ENCODE assay signal across 12 cellular contexts in the genomic region with DNA sequence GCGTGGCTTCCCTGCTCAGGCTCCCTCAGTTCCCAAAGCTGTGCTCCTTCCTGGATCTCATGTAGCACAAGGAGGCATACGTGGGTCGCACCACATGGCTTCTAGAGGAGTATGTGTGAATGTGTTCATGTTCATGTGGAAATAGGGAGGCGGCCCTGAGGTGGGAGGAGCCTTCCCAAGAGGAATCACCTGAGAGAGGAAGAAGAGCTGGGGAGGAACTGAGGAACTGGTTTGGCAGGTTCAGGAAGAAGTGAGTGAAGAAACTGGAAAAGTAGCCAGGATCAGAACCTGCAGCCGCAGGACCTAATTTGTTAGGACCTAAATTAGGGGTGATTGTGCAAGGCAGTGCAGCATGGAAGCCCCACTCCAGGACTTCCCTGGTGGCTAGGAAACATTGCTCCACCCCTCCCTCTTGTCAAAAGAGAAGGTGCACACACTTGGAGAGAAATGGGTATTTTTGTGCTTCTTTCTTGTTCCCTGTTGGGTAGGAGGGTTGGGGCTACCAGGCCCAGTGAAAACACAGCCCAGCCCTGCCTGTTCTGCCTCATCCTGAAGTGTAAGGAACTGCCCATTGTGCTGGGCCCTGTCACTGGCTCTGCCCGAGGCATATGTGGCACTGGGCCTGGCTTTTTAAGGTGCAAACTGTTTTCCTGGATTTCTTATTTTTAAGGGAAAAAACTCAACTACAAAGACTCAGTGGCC. TPM values are rescaled to one million over a fixed set of nuclear protein-coding genes. Genes with fewer than 3 reads are reported as not detected.
DNase-seq lines count a peak whose midpoint lies in the region; ATAC-seq and TF ChIP-seq lines count a peak whose summit lies in the region.
"Had no signal": no experiment of that assay in that cellular context is flagged by ENCODE, and none has a peak within 500 bp of the region (broad histone marks: within the 10 kb centered on the region; RNA-seq: fewer than 3 reads in every experiment).

No MANE protein-coding gene starts in this region.

- peaks cover 5% of the 10 kb centered on the region for H3K36me3 Mint-ChIP-seq in endodermal cell (ENCODE audit: low read depth)
- peaks cover 5 to 17% (median 8%) of the 10 kb centered on the region in 3 donors for H3K36me3 Mint-ChIP-seq in naive thymus-derived CD8-positive, alpha-beta T cell

- no peak overlapping the region for H3K27ac Mint-ChIP-seq in endodermal cell
- peak overlapping the region in 7 of 10 donors; percentile 22 to 90 (median 83) for H3K27ac Mint-ChIP-seq in naive thymus-derived CD8-positive, alpha-beta T cell
- H3K27ac Mint-ChIP-seq: B cell had no signal

- H3K9ac ChIP-seq in endodermal cell (ENCODE audit: extremely low read depth, low read length, poor library complexity, severe bottlenecking), result no peak overlapping the region

- H3K27me3 Mint-ChIP-seq in endodermal cell (ENCODE audit: insufficient read depth), result no peaks in the 10 kb centered on the region
- H3K27me3 Mint-ChIP-seq in naive thymus-derived CD8-positive, alpha-beta T cell, result no peaks in the 10 kb centered on the region
- H3K27me3 Mint-ChIP-seq: B cell; central memory CD8-positive, alpha-beta T cell had no signal

- DNase-seq in Right ventricle myocardium inferior (ENCODE audit: missing footprints) (no peak), left ventricle myocardium superior (no peak), endodermal cell (peak; percentile 74)
- peak in 1 of 10 donors; percentile 16 for DNase-seq in naive thymus-derived CD8-positive, alpha-beta T cell
- DNase-seq in effector memory CD4-positive, alpha-beta T cell, result no peak
- no peak for DNase-seq in stimulated activated CD4-positive, alpha-beta T cell treated with anti-CD3 and anti-CD28 coated beads, Interleukin-4, amount 100 ng/mL, for 24 hours
- no peak for DNase-seq in activated CD4-positive, CD25-positive, alpha-beta regulatory T cell treated with anti-CD3 and anti-CD28 coated beads, Interleukin-2, amount 50 U/mL, for 72 hours
- DNase-seq in effector CD4-positive, alpha-beta T cell, result no peak
- DNase-seq: testis had no signal

- intact Hi-C loops in Right ventricle myocardium inferior (cut with DNase I) (no loop called here), left ventricle myocardium superior (cut with micrococcal nuclease) (no loop called here)

- ATAC-seq in Right ventricle myocardium inferior (peak; percentile 3), left ventricle myocardium superior (no peak)
- ATAC-seq in naive thymus-derived CD8-positive, alpha-beta T cell, result peak in 1 of 2 donors; percentile 23

- no peak overlapping the region for H3K4me3 ChIP-seq in endodermal cell (ENCODE audit: low read length)
- H3K4me3 ChIP-seq in effector memory CD4-positive, alpha-beta T cell (ENCODE audit: insufficient read depth, low read depth, low read length, poor library complexity, severe bottlenecking), result no peak overlapping the region
- H3K4me3 ChIP-seq: testis had no signal

- H3K9me3 Mint-ChIP-seq in endodermal cell, result no peaks in the 10 kb centered on the region
- H3K9me3 Mint-ChIP-seq in naive thymus-derived CD8-positive, alpha-beta T cell, result no peaks in the 10 kb centered on the region
- H3K9me3 Mint-ChIP-seq: central memory CD8-positive, alpha-beta T cell had no signal

- H3K4me3 Mint-ChIP-seq in endodermal cell, result no peak overlapping the region
- peak overlapping the region in 2 of 10 donors; percentile 13 to 62 for H3K4me3 Mint-ChIP-seq in naive thymus-derived CD8-positive, alpha-beta T cell
- H3K4me3 Mint-ChIP-seq: B cell; central memory CD8-positive, alpha-beta T cell had no signal

- H3K36me3 ChIP-seq in endodermal cell (ENCODE audit: control insufficient read depth, insufficient read depth, low read length), result peaks cover 2% of the 10 kb centered on the region
- no peaks in the 10 kb centered on the region for H3K36me3 ChIP-seq in effector memory CD4-positive, alpha-beta T cell (ENCODE audit: control insufficient read depth, insufficient read depth, low read length)
- H3K36me3 ChIP-seq: neutrophil had no signal

- POLR2A ChIA-PET in naive thymus-derived CD8-positive, alpha-beta T cell (lab: Charles Lee), result no interaction called here

- peaks cover 7% of the 10 kb centered on the region for H3K4me1 Mint-ChIP-seq in endodermal cell
- peaks cover 35 to 68% (median 51%) of the 10 kb centered on the region in 4 donors for H3K4me1 Mint-ChIP-seq in naive thymus-derived CD8-positive, alpha-beta T cell

- H3K27me3 ChIP-seq in endodermal cell (ENCODE audit: control insufficient read depth, insufficient read depth, low read length, poor library complexity, severe bottlenecking), result no peaks in the 10 kb centered on the region
- no peaks in the 10 kb centered on the region for H3K27me3 ChIP-seq in effector memory CD4-positive, alpha-beta T cell (replicated peaks; ENCODE audit: control insufficient read depth, insufficient read depth, low read length, poor library complexity, severe bottlenecking)
- H3K27me3 ChIP-seq: neutrophil, testis had no signal

- TF ChIP-seq CTCF in endodermal cell (conservative IDR thresholded peaks at IDR 0.05), result no peak

- H3K27ac ChIP-seq in endodermal cell (ENCODE audit: low read depth, low read length), result peak overlapping the region; percentile 82
- H3K27ac ChIP-seq in effector memory CD4-positive, alpha-beta T cell (ENCODE audit: insufficient read depth, low read length, poor library complexity, severe bottlenecking), result no peak overlapping the region
- H3K27ac ChIP-seq: neutrophil had no signal

- WGBS in endodermal cell (ENCODE audit: insufficient coverage in 1 of 2, insufficient read length in 1 of 2), 2 experiments, result 89 to 93% methylated on average over 4 to 6 of the region's 6 CpGs

- no peaks in the 10 kb centered on the region for H3K9me3 ChIP-seq in endodermal cell (ENCODE audit: control insufficient read depth, low read length)
- no peaks in the 10 kb centered on the region for H3K9me3 ChIP-seq in effector memory CD4-positive, alpha-beta T cell (ENCODE audit: control insufficient read depth, low read length)
- H3K9me3 ChIP-seq: neutrophil, testis had no signal

- H3K4me1 ChIP-seq in endodermal cell (ENCODE audit: control insufficient read depth, insufficient read depth, low read length), result no peaks in the 10 kb centered on the region
- H3K4me1 ChIP-seq in effector memory CD4-positive, alpha-beta T cell (ENCODE audit: control insufficient read depth, insufficient read depth, low read length, poor library complexity, severe bottlenecking), result peaks cover 23% of the 10 kb centered on the region
- H3K4me1 ChIP-seq: testis had no signal

RNA-seq across cellular contexts. Expression of a gene that starts 20.7 kb away (rescaled TPM):
- total RNA-seq in Right ventricle myocardium inferior, result 15.0 TPM
- total RNA-seq in left ventricle myocardium superior, result 14.7 TPM
- total RNA-seq in endodermal cell, result 10 to 100 TPM; 21.2 to 32.8 TPM
- polyA plus RNA-seq in endodermal cell (2013, experiment 1 of 2), result 4.3 TPM
- polyA plus RNA-seq in endodermal cell (2013, experiment 2 of 2), result 4.7 TPM
- 10 to 100 TPM; 15.7 to 16.3 TPM for total RNA-seq in naive thymus-derived CD8-positive, alpha-beta T cell
- 1 to 10 TPM; 5.2 to 8.5 (median 8.2) TPM for polyA plus RNA-seq in naive thymus-derived CD8-positive, alpha-beta T cell
